Comparison of ENCODE assay signal across 24 cellular contexts in the genomic region with DNA sequence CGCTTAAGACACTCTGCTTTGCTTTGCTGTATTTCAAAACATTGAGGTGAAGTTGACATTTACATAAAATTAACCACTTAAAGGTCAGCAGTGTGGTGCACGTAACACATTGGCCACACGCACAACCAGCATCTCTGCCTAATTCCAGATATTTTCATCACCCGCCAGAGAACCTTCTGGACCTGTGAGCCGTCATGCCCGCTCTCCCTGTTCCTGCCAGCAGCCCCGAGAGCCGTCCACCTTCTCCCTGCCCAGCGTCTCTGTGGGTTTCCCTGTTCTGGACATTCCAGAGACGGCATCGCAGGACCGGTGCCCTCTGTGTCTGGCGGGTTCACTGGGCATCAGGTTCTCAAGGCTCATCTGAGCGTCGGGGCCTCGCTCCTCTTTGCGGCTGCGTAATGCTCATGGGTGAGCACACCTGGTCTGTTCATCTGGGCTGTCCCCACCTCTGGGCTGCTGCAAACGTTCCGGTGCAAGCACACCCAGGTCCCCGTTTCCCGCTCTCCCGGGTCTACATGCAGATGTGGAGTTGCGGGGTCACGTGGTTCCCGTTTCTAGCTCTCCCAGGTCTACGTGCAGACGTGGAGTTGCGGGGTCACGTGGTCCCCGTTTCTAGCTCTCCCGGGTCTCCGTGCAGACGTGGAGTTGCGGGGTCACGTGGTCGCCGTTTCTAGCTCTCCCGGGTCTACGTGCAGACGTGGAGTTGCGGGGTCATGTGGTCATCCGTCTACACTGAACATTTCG. TPM values are rescaled to one million over a fixed set of nuclear protein-coding genes. Genes with fewer than 3 reads are reported as not detected.
"Had no signal": no experiment of that assay in that cellular context is flagged by ENCODE, and none has a peak within 500 bp of the region (broad histone marks: within the 10 kb centered on the region; RNA-seq: fewer than 3 reads in every experiment).

No MANE protein-coding gene starts in this region.

- H3K4me1 Mint-ChIP-seq: IgD-negative memory B cell had no signal

- H3K4me1 ChIP-seq: SJCRH30 had no signal

- H3K27ac ChIP-seq: SJCRH30 had no signal

- H3K36me3 Mint-ChIP-seq: IgD-negative memory B cell had no signal

- H3K4me3 Mint-ChIP-seq: IgD-negative memory B cell had no signal

- ATAC-seq: SK-N-SH treated with all-trans-retinoic acid at 6 μM for 48 hours had no signal

- FAIRE-seq: RCC 7860 had no signal

- H3K27me3 ChIP-seq: SJCRH30 had no signal

- H3K4me3 ChIP-seq: MG63, SJCRH30 had no signal

- H3K36me3 ChIP-seq: MG63, SJCRH30 had no signal

- DNase-seq: Karpas-422, KG1, MG63, NCI-H1092, NCI-H1105 treated with DMSO at 0.1 percent for 48 hours, NCI-H1417 treated with DMSO at 0.1 percent for 48 hours, NCI-H146, NCI-H1694 treated with DMSO at 0.1 percent for 48 hours, NCI-H1930, NCI-H2081 treated with DMSO at 0.1 percent for 48 hours, NCI-H2171, NCI-H226, NCI-H446, NCI-H510A, NCI-H524 treated with DMSO at 0.1 percent for 48 hours, NCI-H69, NCI-H774, RPMI8226, SHP77 treated with DMSO at 0.1 percent for 48 hours, SJCRH30 had no signal

- H3K27ac Mint-ChIP-seq: IgD-negative memory B cell had no signal

- H3K9me3 Mint-ChIP-seq: IgD-negative memory B cell had no signal

RNA-seq across cellular contexts. Expression of a gene that starts 48.1 kb away (rescaled TPM):
- total RNA-seq: HT1080, SJCRH30 had no signal
- polyA plus RNA-seq: IgD-negative memory B cell had no signal
